ENCODE assay signal across 7 cellular contexts in genomic region chr20:34301587-34302311, GRCh38. TPM values are rescaled to one million over a fixed set of nuclear protein-coding genes. Genes with fewer than 3 reads are reported as not detected.
DNase-seq lines count a peak whose midpoint lies in the region; ATAC-seq and TF ChIP-seq lines count a peak whose summit lies in the region.

No MANE protein-coding gene starts in this region.

- H3K4me3 Mint-ChIP-seq in GM23338 = no peak overlapping the region; the same call in none of the 3 replicates

- peaks cover 11% of the 10 kb centered on the region for H3K27me3 Mint-ChIP-seq in GM23338 (ENCODE audit: insufficient read depth, low read depth, poor library complexity)

- H3K9me2 ChIP-seq in GM23338 (ENCODE audit: insufficient read depth) (no peaks in the 10 kb centered on the region), SU-DHL-6 (replicated peaks; ENCODE audit: insufficient read depth, low read length) (no peaks in the 10 kb centered on the region)

- H3K27ac ChIP-seq in GM23338 (ENCODE audit: low read depth) (peak overlapping the region; percentile 78), SU-DHL-6 (ENCODE audit: low read depth, low read length) (peak overlapping the region; percentile 78), skeletal muscle tissue (ENCODE audit: low read depth, low read length) (no peak overlapping the region)

- peaks cover 18% of the 10 kb centered on the region for H3K36me3 Mint-ChIP-seq in GM23338 (ENCODE audit: low read depth)

- no peak overlapping the region for H2AFZ ChIP-seq in GM23338
- no peak overlapping the region for H2AFZ ChIP-seq in SU-DHL-6 (ENCODE audit: low read depth, low read length, severe bottlenecking)

- H4K20me1 ChIP-seq in GM23338 (replicated peaks; ENCODE audit: insufficient read depth) (peaks cover 47% of the 10 kb centered on the region), SU-DHL-6 (ENCODE audit: low read depth, low read length) (no peaks in the 10 kb centered on the region; the same call in 1 of the 2 replicates)

- H3K9me3 ChIP-seq in SU-DHL-6 (ENCODE audit: insufficient read depth, low read length) (no peaks in the 10 kb centered on the region), skeletal muscle tissue (ENCODE audit: control insufficient read depth in 3 of 3, low read length in 3 of 3) (no peaks in the 10 kb centered on the region)

- H3K9ac ChIP-seq in SU-DHL-6 (ENCODE audit: low read length) (peak overlapping the region; percentile 91), skeletal muscle tissue (ENCODE audit: low read depth in 1 of 3, low read length in 3 of 3) (peak overlapping the region; percentile 92 to 96 (median 93))

- H3K4me2 ChIP-seq in GM23338 = peak overlapping the region; percentile 92
- peak overlapping the region; percentile 80 for H3K4me2 ChIP-seq in SU-DHL-6 (ENCODE audit: low read depth, low read length, poor library complexity, severe bottlenecking)

- peaks cover 18% of the 10 kb centered on the region for H3K4me1 ChIP-seq in GM23338 (ENCODE audit: insufficient read depth)
- H3K4me1 ChIP-seq in skeletal muscle tissue (ENCODE audit: control insufficient read depth in 3 of 3, insufficient read depth in 3 of 3, low read length in 3 of 3) = peaks cover 19 to 24% (median 20%) of the 10 kb centered on the region in 3 donors

- H3K4me3 ChIP-seq in GM23338 = peak overlapping the region; percentile 78
- peak overlapping the region; percentile 85 for H3K4me3 ChIP-seq in SU-DHL-6 (ENCODE audit: insufficient read depth, low read length, poor library complexity, severe bottlenecking)
- peak overlapping the region; percentile 83 for H3K4me3 ChIP-seq in fibroblast of mammary gland (ENCODE audit: control insufficient read depth, low read depth, low read length)
- peak overlapping the region; percentile 89 to 93 (median 92) for H3K4me3 ChIP-seq in skeletal muscle tissue (ENCODE audit: low read length in 3 of 3)

- no peaks in the 10 kb centered on the region; the same call in 2 of the 3 replicates for H3K9me3 Mint-ChIP-seq in GM23338

- H3F3A ChIP-seq in GM23338 (replicated peaks; ENCODE audit: low read depth) (peaks cover 11% of the 10 kb centered on the region; the same call in 1 of the 2 replicates), SU-DHL-6 (ENCODE audit: insufficient read depth) (no peaks in the 10 kb centered on the region)

- peak overlapping the region; percentile 89 for H3K27ac Mint-ChIP-seq in GM23338

- TF ChIP-seq CTCF in GM23338 (conservative IDR thresholded peaks at IDR 0.05; ENCODE audit: low read depth in 2 of 2) (no peak), SU-DHL-6 (IDR thresholded peaks at IDR 0.05; ENCODE audit: insufficient read depth, low read length, poor library complexity, severe bottlenecking) (no peak), fibroblast of mammary gland (conservative IDR thresholded peaks at IDR 0.05; ENCODE audit: control insufficient read depth, insufficient read depth, low read depth, low read length) (no peak)

- no peak for ATAC-seq in GM23338
- ATAC-seq in GM18867 (IDR thresholded peaks at IDR 0.05; ENCODE audit: unreplicated experiment) = no peak

- no peaks in the 10 kb centered on the region for H3K27me3 ChIP-seq in GM23338 (ENCODE audit: insufficient read depth)
- no peaks in the 10 kb centered on the region for H3K27me3 ChIP-seq in SU-DHL-6 (ENCODE audit: low read length)
- H3K27me3 ChIP-seq in skeletal muscle tissue (ENCODE audit: control insufficient read depth in 3 of 3, insufficient read depth in 3 of 3, low read length in 3 of 3) = no peaks in the 10 kb centered on the region

- peaks cover 19% of the 10 kb centered on the region for H3K4me1 Mint-ChIP-seq in GM23338

- peaks cover 57% of the 10 kb centered on the region for H3K79me2 ChIP-seq in GM23338 (replicated peaks; ENCODE audit: insufficient read depth)
- H3K79me2 ChIP-seq in SU-DHL-6 (ENCODE audit: insufficient read depth, low read length) = peaks cover 54% of the 10 kb centered on the region

- DNase-seq in GM23338 (ENCODE audit: low spot score) (no peak), fibroblast of mammary gland (ENCODE audit: low read depth) (no peak), Kasumi-1 (lab: John Stamatoyannopoulos, UW) (no peak), MV-4-11 (lab: John Stamatoyannopoulos, UW) (no peak)

- H3K36me3 ChIP-seq in GM23338 (ENCODE audit: insufficient read depth) (peaks cover 6% of the 10 kb centered on the region; the same call in 1 of the 2 replicates), SU-DHL-6 (ENCODE audit: low read length) (no peaks in the 10 kb centered on the region), skeletal muscle tissue (ENCODE audit: control insufficient read depth in 3 of 3, insufficient read depth in 3 of 3, low read length in 3 of 3) (no peaks in the 10 kb centered on the region)

TF ChIP-seq in GM23338, 12 proteins besides CTCF, POLR2A, EP300 and RAD21:
- TF ChIP-seq POLR2AphosphoS5 (IDR thresholded peaks at IDR 0.05; ENCODE audit: low read depth) (no peak), JUNB (IDR thresholded peaks at IDR 0.05; ENCODE audit: unreplicated experiment) (no peak), REST (IDR thresholded peaks at IDR 0.05; ENCODE audit: unreplicated experiment) (no peak), NANOG (IDR thresholded peaks at IDR 0.05; ENCODE audit: borderline replicate concordance) (no peak)

RNA-seq across cellular contexts. Expression of gene AHCY, which starts 1.4 kb away (rescaled TPM):
- total RNA-seq in GM23338 (2014; rRNA removed; shearing (Covaris generic)) = 404 and 423 TPM in 2 replicates
- 138 and 150 TPM in 2 replicates for polyA plus RNA-seq in GM23338 (2016; fragmentation: Nextera tagmentation; extraction: Ambion mirVana)
- 129 TPM for total RNA-seq in skeletal muscle tissue
